ENCODE assay signal across 17 cellular contexts in genomic region chr11:120776683-120777010, GRCh38.
A peak's percentile ranks its signal among the peaks of the same experiment; 100 is the strongest.
DNase-seq lines count a peak whose midpoint lies in the region; ATAC-seq and TF ChIP-seq lines count a peak whose summit lies in the region.
"Had no signal": no experiment of that assay in that cellular context is flagged by ENCODE, and none has a peak within 500 bp of the region (broad histone marks: within the 10 kb centered on the region; RNA-seq: fewer than 3 reads in every experiment).

No MANE protein-coding gene starts in this region.

- peak overlapping the region; percentile 11 for H2BK15ac ChIP-seq in neuronal stem cell (ENCODE audit: low read length)

- H3K9me3 ChIP-seq in endodermal cell (ENCODE audit: control insufficient read depth, low read length) (peaks cover 8% of the 10 kb centered on the region), neuronal stem cell (replicated peaks in 1 of 2; ENCODE audit: control insufficient read depth in 2 of 2, insufficient read depth in 1 of 2, low read depth in 1 of 2, low read length in 2 of 2) (peaks cover 6 to 7% of the 10 kb centered on the region in 2 donors), testis (no peaks in the 10 kb centered on the region)

- H3K27ac ChIP-seq in endodermal cell (ENCODE audit: low read depth, low read length) (peak overlapping the region; percentile 62), neuronal stem cell (replicated peaks; ENCODE audit: low read length) (peak overlapping the region; percentile 63), testis (no peak overlapping the region)
- H3K27ac ChIP-seq: 22Rv1, BLaER1, GM23248, HL-60 had no signal

- peak overlapping the region; percentile 84 for H3K27ac Mint-ChIP-seq in endodermal cell

- peak; percentile 53 for DNase-seq in cardiac septum (ENCODE audit: low spot score)
- DNase-seq in left cardiac atrium, result no peak
- DNase-seq in endodermal cell, result peak; percentile 70
- no peak for DNase-seq in neuronal stem cell (ENCODE audit: low spot score)
- no peak for DNase-seq in NK-92 treated with Interleukin-12 subunit alpha and Interleukin-12 subunit beta, amount 100 ng/mL, for 24 hours (lab: John Stamatoyannopoulos, UW)
- DNase-seq in activated T-cell treated with anti-CD3 and anti-CD28 coated beads, Interleukin-2, amount 50 U/mL, for 1 hour, result no peak
- DNase-seq in activated gamma-delta T cell treated with Interleukin-2 at 50 U/mL for 16 hours, result no peak
- DNase-seq in testis, result no peak
- DNase-seq: AML-193, Calu3, DMS 273 treated with DMSO at 0.1 percent for 48 hours, GM23248, IMR-90, KBM-7 had no signal

- H3K23ac ChIP-seq in neuronal stem cell (ENCODE audit: low read depth, low read length, poor library complexity), result no peak overlapping the region

- H3K27me3 Mint-ChIP-seq in endodermal cell (ENCODE audit: insufficient read depth), result no peaks in the 10 kb centered on the region

- H3K4me1 ChIP-seq in endodermal cell (ENCODE audit: control insufficient read depth, insufficient read depth, low read length), result peaks cover 6% of the 10 kb centered on the region
- peaks cover 17 to 19% of the 10 kb centered on the region in 2 donors for H3K4me1 ChIP-seq in neuronal stem cell (ENCODE audit: control insufficient read depth in 2 of 2, insufficient read depth in 1 of 2, low read depth in 1 of 2, low read length in 2 of 2)
- H3K4me1 ChIP-seq in testis, result peaks cover 4% of the 10 kb centered on the region

- no peak for TF ChIP-seq POLR2A in testis (IDR thresholded peaks at IDR 0.05)

- H2BK5ac ChIP-seq in neuronal stem cell (ENCODE audit: low read length), result no peak overlapping the region

- no peak overlapping the region for H2BK120ac ChIP-seq in neuronal stem cell (ENCODE audit: low read depth, low read length)

- TF ChIP-seq CTCF in endodermal cell (conservative IDR thresholded peaks at IDR 0.05) (no peak), testis (IDR thresholded peaks at IDR 0.05) (no peak)

- H3K18ac ChIP-seq in neuronal stem cell (ENCODE audit: low read length), result peak overlapping the region; percentile 83

- no peak overlapping the region for H4K91ac ChIP-seq in neuronal stem cell (ENCODE audit: low read depth, low read length, poor library complexity)

- H3K9ac ChIP-seq in endodermal cell (ENCODE audit: extremely low read depth, low read length, poor library complexity, severe bottlenecking), result no peak overlapping the region
- no peak overlapping the region for H3K9ac ChIP-seq in neuronal stem cell (ENCODE audit: low read depth, low read length, poor library complexity)
- H3K9ac ChIP-seq: BLaER1, GM23248 had no signal

- H3K9me3 Mint-ChIP-seq in endodermal cell, result peaks cover 9% of the 10 kb centered on the region

- no peak for ATAC-seq in left cardiac atrium

- H3K14ac ChIP-seq in neuronal stem cell (ENCODE audit: low read length), result no peak overlapping the region

- WGBS in endodermal cell (ENCODE audit: insufficient coverage in 1 of 2, insufficient read length in 1 of 2), 2 experiments, result 89 to 96% methylated on average over 5 to 6 of the region's 6 CpGs
- WGBS in neuronal stem cell (ENCODE audit: extremely low coverage in 2 of 2, insufficient read length in 2 of 2, insufficient replicate concordance in 1 of 2), 2 donors, result no CpG with 5 or more reads among the region's 6 CpGs
- WGBS in testis, 2 donors, result 82 to 83% methylated on average over 6 of the region's 6 CpGs

- no peak overlapping the region for H2BK12ac ChIP-seq in neuronal stem cell (ENCODE audit: low read length)

- intact Hi-C loops in cardiac septum (cut with DNase I) (no loop called here), left cardiac atrium (cut with DNase I) (no loop called here), testis (cut with DNase I; ENCODE audit: low total_unique reads) (no loop called here)

- H3K4me3 Mint-ChIP-seq in endodermal cell, result no peak overlapping the region

- no peak overlapping the region for H3K4me2 ChIP-seq in neuronal stem cell (ENCODE audit: insufficient read depth, low read length, poor library complexity, severe bottlenecking)
- H3K4me2 ChIP-seq: BLaER1 had no signal

- no peaks in the 10 kb centered on the region for H3K27me3 ChIP-seq in endodermal cell (ENCODE audit: control insufficient read depth, insufficient read depth, low read length, poor library complexity, severe bottlenecking)
- H3K27me3 ChIP-seq in neuronal stem cell (ENCODE audit: control insufficient read depth in 3 of 3, insufficient read depth in 3 of 3, low read depth in 1 of 3, low read length in 3 of 3), result no peaks in the 10 kb centered on the region
- no peaks in the 10 kb centered on the region for H3K27me3 ChIP-seq in testis
- H3K27me3 ChIP-seq: BLaER1 had no signal

- peaks cover 21% of the 10 kb centered on the region for H3K4me1 Mint-ChIP-seq in endodermal cell

- no peaks in the 10 kb centered on the region for H3K79me1 ChIP-seq in neuronal stem cell (ENCODE audit: low read depth, low read length)

- H2AK5ac ChIP-seq in neuronal stem cell (ENCODE audit: low read depth, low read length), result peak overlapping the region; percentile 63

- H3K4ac ChIP-seq in neuronal stem cell (ENCODE audit: low read length), result no peak overlapping the region

- no peaks in the 10 kb centered on the region for H3K36me3 Mint-ChIP-seq in endodermal cell (ENCODE audit: low read depth)

- H2AFZ ChIP-seq in neuronal stem cell (ENCODE audit: low read length), result no peak overlapping the region
- H2AFZ ChIP-seq: GM23248 had no signal

- H3K36me3 ChIP-seq in endodermal cell (ENCODE audit: control insufficient read depth, insufficient read depth, low read length), result no peaks in the 10 kb centered on the region
- H3K36me3 ChIP-seq in neuronal stem cell (replicated peaks in 1 of 2; ENCODE audit: control insufficient read depth in 2 of 2, insufficient read depth in 2 of 2, low read length in 2 of 2), result no peaks in the 10 kb centered on the region
- no peaks in the 10 kb centered on the region for H3K36me3 ChIP-seq in testis (ENCODE audit: low read depth, missing control alignments)
- H3K36me3 ChIP-seq: BLaER1 had no signal

- no peak overlapping the region for H4K8ac ChIP-seq in neuronal stem cell (ENCODE audit: low read depth, low read length)

- H3K4me3 ChIP-seq in endodermal cell (ENCODE audit: low read length), result no peak overlapping the region
- no peak overlapping the region for H3K4me3 ChIP-seq in neuronal stem cell (ENCODE audit: low read length in 2 of 2)
- H3K4me3 ChIP-seq in testis, result no peak overlapping the region
- H3K4me3 ChIP-seq: BLaER1, GM23248 had no signal

Comparison
In these comparisons a context has a peak if more than half of its experiments do, and no peak if none do; other contexts are left out.
1. DNase-seq: peak in cardiac septum (single experiment) and endodermal cell (single experiment); none in left cardiac atrium (single experiment), neuronal stem cell (single experiment), NK-92 treated with Interleukin-12 subunit alpha and Interleukin-12 subunit beta, amount 100 ng/mL, for 24 hours (single experiment), activated T-cell treated with anti-CD3 and anti-CD28 coated beads, Interleukin-2, amount 50 U/mL, for 1 hour (single experiment), activated gamma-delta T cell treated with Interleukin-2 at 50 U/mL for 16 hours (single experiment) and testis (single experiment).
2. H3K27ac ChIP-seq: peak in endodermal cell (single experiment) and neuronal stem cell (single experiment); none in testis (0 of 2).